ENCODE assay signal across 21 cellular contexts in the genomic region with DNA sequence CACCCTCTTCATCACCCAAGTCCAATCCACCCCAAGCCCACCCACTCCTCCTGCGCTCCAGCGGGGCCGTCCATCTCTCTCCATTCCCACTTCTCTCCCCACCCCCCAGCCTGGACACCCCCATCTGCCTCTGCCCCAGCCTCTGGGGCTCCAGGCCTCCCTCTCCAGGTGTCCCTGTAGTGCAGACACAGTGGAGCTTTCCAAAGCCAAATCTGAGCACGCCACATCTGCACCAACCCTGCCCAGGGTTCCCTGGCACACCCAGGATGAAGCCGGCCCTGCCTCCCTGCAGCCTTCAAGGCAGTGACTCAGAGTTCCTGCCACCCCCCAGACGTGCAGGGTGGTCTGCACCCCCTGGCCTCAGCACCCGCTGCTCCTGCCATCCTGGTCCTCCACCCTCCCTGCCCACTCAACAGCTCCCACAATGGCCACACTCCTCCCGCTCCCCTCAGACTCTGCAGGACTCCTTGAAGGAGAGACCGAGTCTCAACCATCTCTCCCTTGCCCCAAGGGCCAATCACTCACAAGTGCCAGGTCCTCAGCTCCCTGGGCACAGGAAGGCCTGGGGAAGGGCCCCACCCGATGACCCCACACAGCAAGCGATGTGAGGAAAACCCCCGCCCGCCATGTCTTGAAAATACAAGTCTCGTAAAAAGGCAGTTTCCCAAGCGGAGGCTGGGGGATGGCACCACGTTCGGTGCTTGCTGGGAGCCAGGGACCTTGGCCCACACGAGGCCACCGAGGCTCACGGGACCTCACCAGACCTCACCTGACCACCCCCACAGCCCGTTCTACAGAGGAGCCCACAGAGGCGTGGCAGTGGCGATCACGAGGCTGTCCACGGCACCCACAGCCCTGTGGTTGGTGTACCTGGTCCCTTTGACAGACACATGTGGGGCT. TPM values are rescaled to one million over a fixed set of nuclear protein-coding genes. Genes with fewer than 3 reads are reported as not detected.
DNase-seq lines count a peak whose midpoint lies in the region; ATAC-seq, FAIRE-seq and TF ChIP-seq lines count a peak whose summit lies in the region.
"Had no signal": no experiment of that assay in that cellular context is flagged by ENCODE, and none has a peak within 500 bp of the region (broad histone marks: within the 10 kb centered on the region; RNA-seq: fewer than 3 reads in every experiment).

No MANE protein-coding gene starts in this region.

- no peaks in the 10 kb centered on the region for H3K36me3 Mint-ChIP-seq in endothelial cell (ENCODE audit: low read depth, unreplicated experiment)
- H3K36me3 Mint-ChIP-seq in naive B cell: no peaks in the 10 kb centered on the region

- H3K27ac ChIP-seq in heart left ventricle (no peak overlapping the region), left ventricle myocardium inferior (replicated peaks) (no peak overlapping the region)
- H3K27ac ChIP-seq: heart right ventricle, transverse colon had no signal

- no peak for FAIRE-seq in H54 (lab: Jason Lieb, UNC)

- H3K9me3 ChIP-seq in heart left ventricle: peaks cover 0 to 9% (median 0%) of the 10 kb centered on the region in 12 donors
- peaks cover 13% of the 10 kb centered on the region for H3K9me3 ChIP-seq in left ventricle myocardium inferior (replicated peaks)
- H3K9me3 ChIP-seq: adrenal gland, transverse colon had no signal

- H3K27me3 ChIP-seq in heart left ventricle (no peaks in the 10 kb centered on the region), left ventricle myocardium inferior (ENCODE audit: low read depth) (no peaks in the 10 kb centered on the region)
- H3K27me3 ChIP-seq: adrenal gland, heart right ventricle, transverse colon had no signal

- no peak for TF ChIP-seq CTCF in heart left ventricle (IDR thresholded peaks at IDR 0.05)
- TF ChIP-seq CTCF in left ventricle myocardium inferior (IDR thresholded peaks at IDR 0.05; ENCODE audit: borderline replicate concordance): no peak
- TF ChIP-seq CTCF in endothelial cell (IDR thresholded peaks at IDR 0.05; ENCODE audit: unreplicated experiment): no peak

- WGBS in heart left ventricle, 4 donors: 85 to 90% (median 90%) methylated on average over 21 to 25 of the region's 25 CpGs

- H3K27me3 Mint-ChIP-seq in endothelial cell (ENCODE audit: unreplicated experiment): peaks cover 3% of the 10 kb centered on the region
- no peaks in the 10 kb centered on the region for H3K27me3 Mint-ChIP-seq in naive B cell
- H3K27me3 Mint-ChIP-seq: activated T-cell treated with anti-CD3 and anti-CD28 coated beads, Interleukin-2, amount 50 U/mL, for 24 hours had no signal

- H3K9me3 Mint-ChIP-seq in endothelial cell (ENCODE audit: unreplicated experiment): no peaks in the 10 kb centered on the region
- peaks cover 0 to under 1% (median 0%) of the 10 kb centered on the region in 7 donors for H3K9me3 Mint-ChIP-seq in naive B cell

- peaks cover 0 to 13% (median 0%) of the 10 kb centered on the region in 12 donors for H3K4me1 ChIP-seq in heart left ventricle
- peaks cover 8% of the 10 kb centered on the region for H3K4me1 ChIP-seq in left ventricle myocardium inferior

- TF ChIP-seq POLR2A in heart left ventricle (IDR thresholded peaks at IDR 0.05) (no peak), H54 (IDR thresholded peaks at IDR 0.05; ENCODE audit: low read depth, low read length) (no peak)

- H3K4me3 Mint-ChIP-seq in endothelial cell (ENCODE audit: unreplicated experiment) (no peak overlapping the region), naive B cell (peak overlapping the region in 5 of 8 donors; percentile 15 to 82 (median 73))
- H3K4me3 Mint-ChIP-seq: activated T-cell treated with anti-CD3 and anti-CD28 coated beads, Interleukin-2, amount 50 U/mL, for 24 hours had no signal

- peaks cover 16% of the 10 kb centered on the region for H3K4me1 Mint-ChIP-seq in endothelial cell (ENCODE audit: unreplicated experiment)
- H3K4me1 Mint-ChIP-seq in naive B cell: peaks cover 70 to 93% (median 89%) of the 10 kb centered on the region in 3 donors

- H3K36me3 ChIP-seq in heart left ventricle (no peaks in the 10 kb centered on the region), left ventricle myocardium inferior (no peaks in the 10 kb centered on the region)
- H3K36me3 ChIP-seq: adrenal gland, heart right ventricle, transverse colon had no signal

- ATAC-seq in heart left ventricle: no peak
- ATAC-seq in naive B cell (ENCODE audit: low read depth in 2 of 2): no peak
- no peak for ATAC-seq in HG03432 (IDR thresholded peaks at IDR 0.05; ENCODE audit: unreplicated experiment)

- DNase-seq in heart left ventricle: peak in 3 of 5 donors; percentile 12 to 41 (median 21)
- DNase-seq in left ventricle myocardium inferior: no peak
- no peak for DNase-seq in endothelial cell (ENCODE audit: low spot score)
- DNase-seq in naive B cell: no peak
- DNase-seq in H54 (ENCODE audit: insufficient read length, low spot score): no peak
- no peak for DNase-seq in NAMALWA (ENCODE audit: low spot score)
- no peak for DNase-seq in SHP77 treated with DMSO at 0.1 percent for 48 hours (lab: John Stamatoyannopoulos, UW)
- DNase-seq: activated CD4-positive, CD25-positive, alpha-beta regulatory T cell treated with anti-CD3 and anti-CD28 coated beads, Interleukin-2, amount 50 U/mL, for 72 hours; activated naive CD4-positive, alpha-beta T cell; activated T-cell treated with anti-CD3 and anti-CD28 coated beads, Interleukin-2, amount 50 U/mL, for 24 hours; adrenal gland; Calu3; KBM-7; MM.1S; NCI-H2171 treated with DMSO at 0.1 percent for 48 hours; nucleus accumbens; stimulated activated CD4-positive, alpha-beta T cell treated with anti-CD3 and anti-CD28 coated beads, Interleukin-12 subunit alpha, Interleukin-12 subunit beta, amount 100 ng/mL, for 4 hours; stimulated activated CD4-positive, alpha-beta T cell treated with anti-CD3 and anti-CD28 coated beads, Interleukin-4, amount 100 ng/mL, for 4 hours; transverse colon had no signal

- intact Hi-C loops in heart left ventricle (cut with DNase I) (no loop called here), left ventricle myocardium inferior (cut with micrococcal nuclease) (no loop called here)

- H3K4me3 ChIP-seq in heart left ventricle (no peak overlapping the region), left ventricle myocardium inferior (no peak overlapping the region)
- H3K4me3 ChIP-seq: adrenal gland, heart right ventricle, transverse colon had no signal

- peak overlapping the region; percentile 48 for H3K27ac Mint-ChIP-seq in endothelial cell (ENCODE audit: unreplicated experiment)
- peak overlapping the region in 4 of 6 donors; percentile 77 to 90 (median 81) for H3K27ac Mint-ChIP-seq in naive B cell
- H3K27ac Mint-ChIP-seq: activated T-cell treated with anti-CD3 and anti-CD28 coated beads, Interleukin-2, amount 50 U/mL, for 24 hours had no signal

RNA-seq across cellular contexts. Expression of a gene that starts 22.2 kb away (rescaled TPM):
- total RNA-seq in heart left ventricle (1 to 10 TPM; 3.4 to 9.9 (median 5.3) TPM), left ventricle myocardium inferior (4.1 TPM), endothelial cell (ENCODE audit: unreplicated experiment) (27.2 TPM)
- polyA plus RNA-seq in heart left ventricle (1 to 10 TPM; 3.3 to 6.5 TPM), naive B cell (ENCODE audit: low read depth in 6 of 6) (10 to 100 TPM in 5 of 6 donors, 1 to 10 TPM in 1; 5.7 to 33.3 (median 15.2) TPM)

RNA-seq across cellular contexts. Expression of a gene that starts 55.4 kb away (rescaled TPM):
- total RNA-seq in heart left ventricle (10 to 100 TPM in 4 of 9 donors, 1 to 10 TPM in 5; 5.3 to 13.8 (median 9.3) TPM), left ventricle myocardium inferior (5.7 TPM), endothelial cell (ENCODE audit: unreplicated experiment) (11.4 TPM)
- polyA plus RNA-seq in heart left ventricle (1 to 10 TPM; 1.8 to 8.9 TPM), naive B cell (ENCODE audit: low read depth in 6 of 6) (10 to 100 TPM; 31.3 to 45.1 (median 35.9) TPM)

Comparison
In these comparisons a context has a peak if more than half of its experiments do, and no peak if none do; other contexts are left out.
1. DNase-seq: peak in heart left ventricle (3 of 5); none in left ventricle myocardium inferior (single experiment), endothelial cell (single experiment), naive B cell (single experiment), H54 (single experiment), NAMALWA (single experiment) and SHP77 treated with DMSO at 0.1 percent for 48 hours (single experiment).